In the genomic region with DNA sequence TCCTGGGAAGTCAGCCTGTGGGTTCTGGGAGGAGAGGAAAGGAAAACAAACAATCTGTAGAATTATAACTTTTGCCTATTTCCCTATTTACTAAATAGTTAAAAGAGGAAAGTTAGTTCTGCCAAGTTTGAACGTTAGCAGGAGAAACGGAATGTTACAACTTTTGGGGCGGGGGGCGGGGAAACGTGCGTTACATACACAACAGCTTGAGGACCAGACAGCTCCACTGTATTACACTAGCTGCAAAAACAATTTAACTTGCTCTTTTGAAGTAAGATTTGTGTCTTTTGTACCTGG, we compare ENCODE assay signal across 8 cellular contexts. TPM values are rescaled to one million over a fixed set of nuclear protein-coding genes. Genes with fewer than 3 reads are reported as not detected.
DNase-seq lines count a peak whose midpoint lies in the region; ATAC-seq and TF ChIP-seq lines count a peak whose summit lies in the region.

No MANE protein-coding gene starts in this region.

- H3K4me3 Mint-ChIP-seq in T-helper 17 cell: peak overlapping the region; percentile 96

- H3K4me1 Mint-ChIP-seq in T-helper 17 cell: peaks cover 80% of the 10 kb centered on the region

- peak overlapping the region; percentile 98 for H3K27ac Mint-ChIP-seq in T-helper 17 cell

- H3K27me3 Mint-ChIP-seq in T-helper 17 cell: peaks cover 7% of the 10 kb centered on the region

- H3K4me3 ChIP-seq in fibroblast of villous mesenchyme (ENCODE audit: low read depth, low read length) (peak overlapping the region; percentile 64), skeletal muscle cell (ENCODE audit: low read depth, low read length) (peak overlapping the region; percentile 62)

- no peaks in the 10 kb centered on the region for H3K9me3 ChIP-seq in T-helper 17 cell (ENCODE audit: control insufficient read depth, low read length, poor library complexity, severe bottlenecking)

- DNase-seq in T-helper 17 cell (no peak), fibroblast of villous mesenchyme (ENCODE audit: low read depth) (no peak), skeletal muscle cell (ENCODE audit: low read depth) (no peak), COLO829 (ENCODE audit: low spot score) (no peak)
- no peak for DNase-seq in stimulated activated CD4-positive, alpha-beta T cell treated with anti-CD3 and anti-CD28 coated beads, Interleukin-2, amount 100 ng/mL, for 24 hours
- no peak for DNase-seq in activated CD4-positive, alpha-beta T cell treated with anti-CD3 and anti-CD28 coated beads, Interleukin-2, amount 50 U/mL, for 48 hours

- ATAC-seq in GM19372 (IDR thresholded peaks at IDR 0.05; ENCODE audit: low read depth, unreplicated experiment) (peak; percentile 2), T-helper 17 cell (peak; percentile 2), HG02759 (IDR thresholded peaks at IDR 0.05; ENCODE audit: unreplicated experiment) (no peak)

- TF ChIP-seq CTCF in fibroblast of villous mesenchyme (IDR thresholded peaks at IDR 0.05; ENCODE audit: insufficient read depth, low read depth, low read length): no peak

- peaks cover 5% of the 10 kb centered on the region for H3K36me3 Mint-ChIP-seq in T-helper 17 cell (ENCODE audit: low read depth)

RNA-seq across cellular contexts. Expression of a gene that starts 0.5 kb away (rescaled TPM):
- 100 to 1,000 TPM; 122 to 141 TPM for total RNA-seq in T-helper 17 cell
- total RNA-seq in fibroblast of villous mesenchyme: 29.6 and 39.7 TPM in 2 replicates
